27 cellular contexts compared by ENCODE assay signal in the genomic region with DNA sequence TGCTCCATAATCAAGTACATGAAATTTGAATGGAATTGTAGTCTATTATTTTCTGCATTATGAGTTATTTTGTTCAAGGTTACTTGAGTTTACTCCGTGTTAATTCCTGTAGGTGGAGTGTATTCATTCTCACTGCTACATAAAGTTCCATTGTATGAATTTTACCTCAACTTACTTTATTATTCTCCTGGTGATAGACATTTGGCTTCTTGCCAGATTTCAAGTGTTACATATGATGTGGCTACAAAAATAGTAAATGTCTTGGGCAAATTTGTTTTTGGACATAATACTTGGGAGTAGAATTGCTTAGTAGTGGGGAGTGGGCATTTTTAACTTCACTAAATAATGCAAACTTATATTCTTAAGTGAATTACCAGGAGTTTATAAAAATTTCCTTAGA.
"Had no signal": no experiment of that assay in that cellular context is flagged by ENCODE, and none has a peak within 500 bp of the region (broad histone marks: within the 10 kb centered on the region; RNA-seq: fewer than 3 reads in every experiment).

No MANE protein-coding gene starts in this region.

- ATAC-seq: activated CD4-positive, CD25-positive, alpha-beta regulatory T cell treated with anti-CD3 and anti-CD28 coated beads, Interleukin-2, amount 50 U/mL, for 24 hours; activated CD8-positive, alpha-beta T cell treated with anti-CD3 and anti-CD28 coated beads for 36 hours; activated T-cell treated with anti-CD3 and anti-CD28 coated beads, Interleukin-2, amount 50 U/mL, for 4 hours; activated T-helper 17 cell treated with anti-CD3 and anti-CD28 coated beads, Interleukin-2, amount 50 U/mL, for 72 hours; esophagus mucosa had no signal

- H3K27me3 ChIP-seq: brain microvascular endothelial cell, dorsolateral prefrontal cortex had no signal

- H3K27ac ChIP-seq: brain microvascular endothelial cell, coronary artery, dorsolateral prefrontal cortex, WERI-Rb-1 had no signal

- H3K4me3 ChIP-seq: coronary artery, dorsolateral prefrontal cortex had no signal

- H3K36me3 ChIP-seq: brain microvascular endothelial cell, WERI-Rb-1 had no signal

- DNase-seq: activated B cell treated with CpG ODN at 0.5 μM for 24 hours; activated CD4-positive, alpha-beta T cell treated with anti-CD3 and anti-CD28 coated beads for 48 hours; activated CD4-positive, alpha-beta T cell treated with anti-CD3 and anti-CD28 coated beads, Interleukin-2, amount 50 U/mL, for 1 hour; activated CD4-positive, alpha-beta T cell treated with anti-CD3 and anti-CD28 coated beads, Interleukin-2, amount 50 U/mL, for 48 hours; activated CD8-positive, alpha-beta memory T cell treated with anti-CD3 and anti-CD28 coated beads for 24 hours; activated CD8-positive, alpha-beta T cell treated with anti-CD3 and anti-CD28 coated beads for 36 hours; activated effector memory CD4-positive, alpha-beta T cell treated with Interleukin-2 at 50 U/mL for 16 hours; activated gamma-delta T cell treated with Interleukin-2 at 50 U/mL for 16 hours; activated naive CD4-positive, alpha-beta T cell treated with anti-CD3 and anti-CD28 coated beads, Interleukin-2, amount 50 U/mL, for 16 hours; activated naive CD4-positive, alpha-beta T cell treated with Interleukin-2 at 50 U/mL for 16 hours; activated T-cell treated with anti-CD3 and anti-CD28 coated beads, Interleukin-2, amount 50 U/mL, for 4 hours; amniotic stem cell; anterior cingulate cortex; brain microvascular endothelial cell; dorsolateral prefrontal cortex; effector memory CD4-positive, alpha-beta T cell; endodermal cell; foreskin fibroblast; T1000; WERI-Rb-1 had no signal

- FAIRE-seq: astrocyte, bronchial epithelial cell, frontal cortex had no signal
